Comparison of ENCODE assay signal across 9 cellular contexts in genomic region chr4:101693842-101694398, GRCh38.
DNase-seq lines count a peak whose midpoint lies in the region; ATAC-seq and TF ChIP-seq lines count a peak whose summit lies in the region.
"Had no signal": no experiment of that assay in that cellular context is flagged by ENCODE, and none has a peak within 500 bp of the region (broad histone marks: within the 10 kb centered on the region; RNA-seq: fewer than 3 reads in every experiment).

No MANE protein-coding gene starts in this region.

- no peaks in the 10 kb centered on the region for H3K36me3 ChIP-seq in WERI-Rb-1

- TF ChIP-seq CTCF in LNCaP clone FGC (IDR thresholded peaks at IDR 0.05; ENCODE audit: control insufficient read depth, extremely low read depth, insufficient read depth) (no peak), WERI-Rb-1 (IDR thresholded peaks at IDR 0.05; ENCODE audit: low read depth, low read length) (no peak)

- peak; percentile 81 for ATAC-seq in GM18498 (IDR thresholded peaks at IDR 0.05; ENCODE audit: unreplicated experiment)
- peak; percentile 61 for ATAC-seq in GM21825 (IDR thresholded peaks at IDR 0.05; ENCODE audit: unreplicated experiment)

- H3K9me3 ChIP-seq in WERI-Rb-1 (ENCODE audit: severe bottlenecking) = no peaks in the 10 kb centered on the region

- DNase-seq in LNCaP clone FGC (ENCODE audit: low read depth) (peak; percentile 78), WERI-Rb-1 (peak; percentile 29), caudate nucleus (lab: John Stamatoyannopoulos, UW) (no peak), G401 (ENCODE audit: low spot score) (no peak), 8988T (no peak), NOMO-1 treated with DMSO at 0.1 percent for 48 hours (lab: John Stamatoyannopoulos, UW; ENCODE audit: unreplicated experiment) (no peak)
- DNase-seq: midbrain had no signal

- H3K27ac ChIP-seq in WERI-Rb-1 = no peak overlapping the region
- no peak overlapping the region for H3K27ac ChIP-seq in caudate nucleus (ENCODE audit: low read depth, low read length)

- in situ Hi-C loops in G401 (cut with HindIII; ENCODE audit: low sequenced_read_pairs) = no loop called here

- H3K4me3 ChIP-seq in LNCaP clone FGC (ENCODE audit: low read depth, low read length) = peak overlapping the region; percentile 21; the same call in 1 of the 2 replicates
- no peak overlapping the region for H3K4me3 ChIP-seq in WERI-Rb-1 (ENCODE audit: low read depth, low read length)

- H3K27me3 ChIP-seq in WERI-Rb-1 (ENCODE audit: insufficient read depth, low read depth, severe bottlenecking) = no peaks in the 10 kb centered on the region

Comparison
In these comparisons a context has a peak if more than half of its experiments do, and no peak if none do; other contexts are left out.
1. DNase-seq: peak in LNCaP clone FGC (single experiment) and WERI-Rb-1 (single experiment); none in caudate nucleus (0 of 61), G401 (single experiment), 8988T (single experiment) and NOMO-1 treated with DMSO at 0.1 percent for 48 hours (single experiment).